In genomic region chr1:54798206-54798605, GRCh38 we compare ENCODE assay signal across 19 cellular contexts. TPM values are rescaled to one million over a fixed set of nuclear protein-coding genes. Genes with fewer than 3 reads are reported as not detected.
DNase-seq lines count a peak whose midpoint lies in the region; ATAC-seq and TF ChIP-seq lines count a peak whose summit lies in the region.
"Had no signal": no experiment of that assay in that cellular context is flagged by ENCODE, and none has a peak within 500 bp of the region (broad histone marks: within the 10 kb centered on the region; RNA-seq: fewer than 3 reads in every experiment).

No MANE protein-coding gene starts in this region.

- H3K27ac Mint-ChIP-seq in activated CD4-positive, alpha-beta memory T cell treated with anti-CD3 and anti-CD28 coated beads, Interleukin-2, amount 10 ng/mL, durations not matched to agents 7 days and 5 days = peak overlapping the region; percentile 95
- H3K27ac Mint-ChIP-seq in immature natural killer cell (peak overlapping the region; percentile 73 to 97 (median 94)), osteocyte (ENCODE audit: unreplicated experiment) (no peak overlapping the region)
- H3K27ac Mint-ChIP-seq in stimulated activated memory B cell treated with anti-CD40 and anti-IgM and Interleukin-4, amounts not matched to agents 10 μg/mL and 1 μg/mL and 100 μg/mL, for 72 hours = peak overlapping the region; percentile 59

- peaks cover 47% of the 10 kb centered on the region for H3K36me3 Mint-ChIP-seq in activated CD4-positive, alpha-beta memory T cell treated with anti-CD3 and anti-CD28 coated beads, Interleukin-2, amount 10 ng/mL, durations not matched to agents 7 days and 5 days (ENCODE audit: low read depth)
- peaks cover 0 to 5% (median 5%) of the 10 kb centered on the region in 3 donors for H3K36me3 Mint-ChIP-seq in immature natural killer cell
- H3K36me3 Mint-ChIP-seq in stimulated activated memory B cell treated with anti-CD40 and anti-IgM and Interleukin-4, amounts not matched to agents 10 μg/mL and 1 μg/mL and 100 μg/mL, for 72 hours = peaks cover 10% of the 10 kb centered on the region
- no peaks in the 10 kb centered on the region for H3K36me3 Mint-ChIP-seq in osteocyte (ENCODE audit: unreplicated experiment)
- H3K36me3 Mint-ChIP-seq: brain had no signal

- no peaks in the 10 kb centered on the region for H3K27me3 Mint-ChIP-seq in activated CD4-positive, alpha-beta memory T cell treated with anti-CD3 and anti-CD28 coated beads, Interleukin-2, amount 10 ng/mL, durations not matched to agents 7 days and 5 days
- H3K27me3 Mint-ChIP-seq in immature natural killer cell (ENCODE audit: low read depth in 3 of 3) (peaks cover 0 to 1% (median 0%) of the 10 kb centered on the region in 3 donors), osteocyte (ENCODE audit: unreplicated experiment) (peaks cover 40% of the 10 kb centered on the region)
- H3K27me3 Mint-ChIP-seq in stimulated activated memory B cell treated with anti-CD40 and anti-IgM and Interleukin-4, amounts not matched to agents 10 μg/mL and 1 μg/mL and 100 μg/mL, for 72 hours = no peaks in the 10 kb centered on the region

- H3K4me3 Mint-ChIP-seq in activated CD4-positive, alpha-beta memory T cell treated with anti-CD3 and anti-CD28 coated beads, Interleukin-2, amount 10 ng/mL, durations not matched to agents 7 days and 5 days = peak overlapping the region; percentile 88
- H3K4me3 Mint-ChIP-seq in immature natural killer cell (peak overlapping the region; percentile 84 to 97 (median 95)), osteocyte (ENCODE audit: unreplicated experiment) (no peak overlapping the region)
- H3K4me3 Mint-ChIP-seq in stimulated activated memory B cell treated with anti-CD40 and anti-IgM and Interleukin-4, amounts not matched to agents 10 μg/mL and 1 μg/mL and 100 μg/mL, for 72 hours = no peak overlapping the region
- H3K4me3 Mint-ChIP-seq: brain had no signal

- POLR2A ChIA-PET in activated CD4-positive, alpha-beta memory T cell treated with anti-CD3 and anti-CD28 coated beads, Interleukin-2, amount 10 ng/mL, durations not matched to agents 7 days and 5 days (lab: Charles Lee) = interaction anchor here (1.2 to 2.1 kb wide), 2 partner anchors 9 to 82 kb away, joined by 4 to 10 read pairs; partner anchors contain the start of gene TTC4

- peaks cover 73% of the 10 kb centered on the region for H3K4me1 Mint-ChIP-seq in activated CD4-positive, alpha-beta memory T cell treated with anti-CD3 and anti-CD28 coated beads, Interleukin-2, amount 10 ng/mL, durations not matched to agents 7 days and 5 days
- H3K4me1 Mint-ChIP-seq in immature natural killer cell (peaks cover 77 to 89% of the 10 kb centered on the region in 2 donors), osteocyte (ENCODE audit: unreplicated experiment) (no peaks in the 10 kb centered on the region)
- peaks cover 44% of the 10 kb centered on the region for H3K4me1 Mint-ChIP-seq in stimulated activated memory B cell treated with anti-CD40 and anti-IgM and Interleukin-4, amounts not matched to agents 10 μg/mL and 1 μg/mL and 100 μg/mL, for 72 hours

- ATAC-seq in stimulated activated memory B cell treated with anti-CD40 and anti-IgM and Interleukin-4, amounts not matched to agents 10 μg/mL and 1 μg/mL and 100 μg/mL, for 72 hours = no peak
- ATAC-seq in GM21528 (IDR thresholded peaks at IDR 0.05; ENCODE audit: low FRiP score, unreplicated experiment) = no peak
- ATAC-seq: heart right ventricle, K562, Panc1, SK-N-SH treated with all-trans-retinoic acid at 6 μM for 48 hours had no signal

- DNase-seq in activated effector memory CD4-positive, alpha-beta T cell treated with anti-CD3 and anti-CD28 coated beads, Interleukin-2, amount 50 U/mL, for 16 hours = peak; percentile 53
- DNase-seq in activated effector memory CD4-positive, alpha-beta T cell treated with Interleukin-2 at 50 U/mL for 16 hours = no peak
- DNase-seq in activated CD4-positive, alpha-beta memory T cell treated with anti-CD3 and anti-CD28 coated beads, Interleukin-2, amount 10 ng/mL, durations not matched to agents 7 days and 5 days = no peak
- DNase-seq in immature natural killer cell (no peak), osteocyte (ENCODE audit: extremely low spot score, unreplicated experiment) (no peak), GM03348 (ENCODE audit: low spot score) (no peak)
- DNase-seq: H7, heart right ventricle, islet precursor cell, NCI-H1092, NCI-H748 treated with DMSO at 0.1 percent for 48 hours had no signal

- TF ChIP-seq CTCF in osteocyte (IDR thresholded peaks at IDR 0.05) = no peak

- CTCF ChIA-PET in activated CD4-positive, alpha-beta memory T cell treated with anti-CD3 and anti-CD28 coated beads, Interleukin-2, amount 10 ng/mL, durations not matched to agents 7 days and 5 days (lab: Charles Lee) = interaction anchor here (1.1 to 4.1 kb wide), 2 partner anchors 14 to 126 kb away, joined by 4 to 49 read pairs; no protein-coding TSS in a partner anchor

- H3K9me3 Mint-ChIP-seq in activated CD4-positive, alpha-beta memory T cell treated with anti-CD3 and anti-CD28 coated beads, Interleukin-2, amount 10 ng/mL, durations not matched to agents 7 days and 5 days = no peaks in the 10 kb centered on the region
- H3K9me3 Mint-ChIP-seq in immature natural killer cell = no peaks in the 10 kb centered on the region
- no peaks in the 10 kb centered on the region for H3K9me3 Mint-ChIP-seq in stimulated activated memory B cell treated with anti-CD40 and anti-IgM and Interleukin-4, amounts not matched to agents 10 μg/mL and 1 μg/mL and 100 μg/mL, for 72 hours
- no peaks in the 10 kb centered on the region for H3K9me3 Mint-ChIP-seq in osteocyte (ENCODE audit: unreplicated experiment)

RNA-seq across cellular contexts. Expression of gene TTC22, which starts 2.9 kb away (rescaled TPM):
- total RNA-seq in activated CD4-positive, alpha-beta memory T cell treated with anti-CD3 and anti-CD28 coated beads, Interleukin-2, amount 10 ng/mL, durations not matched to agents 7 days and 5 days = 10 to 100 TPM; 19.8 to 20.9 TPM
- polyA plus RNA-seq in immature natural killer cell = 10 to 100 TPM in 1 of 3 donors, 1 to 10 TPM in 2; 5.2 to 13.7 (median 5.6) TPM
- total RNA-seq in osteocyte = not detected in 2 replicates
- total RNA-seq: dermis microvascular lymphatic vessel endothelial cell, K562 had no signal
- polyA plus RNA-seq: AG04450 had no signal

RNA-seq across cellular contexts. Expression of gene PARS2, which starts 33.9 kb away (rescaled TPM):
- 1 to 10 TPM; 3.3 to 4.0 TPM for total RNA-seq in activated CD4-positive, alpha-beta memory T cell treated with anti-CD3 and anti-CD28 coated beads, Interleukin-2, amount 10 ng/mL, durations not matched to agents 7 days and 5 days
- 1 to 10 TPM in 2 of 3 donors, under 1 TPM in 1; 0.89 to 4.0 (median 3.3) TPM for polyA plus RNA-seq in immature natural killer cell
- total RNA-seq in osteocyte = 4.4 and 5.5 TPM in 2 replicates

Comparison
In these comparisons a context has a peak if more than half of its experiments do, and no peak if none do; other contexts are left out.
1. H3K4me3 Mint-ChIP-seq: peak in activated CD4-positive, alpha-beta memory T cell treated with anti-CD3 and anti-CD28 coated beads, Interleukin-2, amount 10 ng/mL, durations not matched to agents 7 days and 5 days (single experiment) and immature natural killer cell (5 of 5); none in stimulated activated memory B cell treated with anti-CD40 and anti-IgM and Interleukin-4, amounts not matched to agents 10 μg/mL and 1 μg/mL and 100 μg/mL, for 72 hours (single experiment) and osteocyte (single experiment).
2. RNA of gene TTC22, which starts 2.9 kb away (total RNA-seq): 19.8 to 20.9 TPM in activated CD4-positive, alpha-beta memory T cell treated with anti-CD3 and anti-CD28 coated beads, Interleukin-2, amount 10 ng/mL, durations not matched to agents 7 days and 5 days; not detected in osteocyte; every median in the first group is over 10 times any median in the second.